8 cellular contexts compared by ENCODE assay signal in genomic region chr1:11478571-11479374, GRCh38. TPM values are rescaled to one million over a fixed set of nuclear protein-coding genes. Genes with fewer than 3 reads are reported as not detected.
DNase-seq lines count a peak whose midpoint lies in the region; ATAC-seq, FAIRE-seq and TF ChIP-seq lines count a peak whose summit lies in the region.

Gene DISP3, plus strand, starts transcription at chr1:11479155. Its CDS starts 21,838 bp downstream, at chr1:11500993.

- no CpG with 5 or more reads among the region's 96 CpGs for WGBS in trophoblast cell (ENCODE audit: extremely low coverage, insufficient coverage, insufficient read length)
- WGBS in tibial nerve, 2 donors, result 0 to 1% methylated on average over 13 to 50 of the region's 96 CpGs

- no peak within 1 kb of the TSS for H3K23ac ChIP-seq in trophoblast cell (ENCODE audit: low read length)

- peak; percentile 64 for DNase-seq in D721Med (ENCODE audit: insufficient read length, low spot score)
- peak; percentile 13 for DNase-seq in LHCN-M2 (ENCODE audit: low read depth)
- peak; percentile 93 to 94 for DNase-seq in SJCRH30
- DNase-seq in activated naive CD4-positive, alpha-beta T cell treated with anti-CD3 and anti-CD28 coated beads for 36 hours, result peak; percentile 85
- DNase-seq in glomerular visceral epithelial cell (ENCODE audit: extremely low spot score), result peak; percentile 56
- DNase-seq in trophoblast cell, result peak in 1 of 2 donors; percentile 43
- no peak for DNase-seq in tibial nerve (ENCODE audit: low spot score in 2 of 2)

- no peaks in the 10 kb centered on the region for H3K36me3 ChIP-seq in SJCRH30
- H3K36me3 ChIP-seq in trophoblast cell (ENCODE audit: control insufficient read depth in 1 of 2, insufficient read depth in 2 of 2, low read length in 2 of 2), result no peaks in the 10 kb centered on the region
- H3K36me3 ChIP-seq in tibial nerve, result no peaks in the 10 kb centered on the region

- peak within 1 kb of the TSS; percentile 88 for H4K8ac ChIP-seq in trophoblast cell (ENCODE audit: low read depth, low read length)

- peaks cover 11% of the 10 kb centered on the region for H3K4me1 Mint-ChIP-seq in activated naive CD4-positive, alpha-beta T cell treated with anti-CD3 and anti-CD28 coated beads for 36 hours (ENCODE audit: low read depth)

- peak within 1 kb of the TSS; percentile 74 for H2BK12ac ChIP-seq in trophoblast cell (ENCODE audit: low read length)

- CTCF ChIA-PET in activated naive CD4-positive, alpha-beta T cell treated with anti-CD3 and anti-CD28 coated beads for 36 hours (lab: Charles Lee), result interaction anchor here (0.8 to 1.3 kb wide), 3 partner anchors 9 to 95 kb away, joined by 3 to 4 read pairs (median 4); no protein-coding TSS in a partner anchor

- peaks cover 2% of the 10 kb centered on the region for H3K79me1 ChIP-seq in trophoblast cell (ENCODE audit: low read length)

- TF ChIP-seq CTCF in D721Med (IDR thresholded peaks at IDR 0.05; ENCODE audit: insufficient read depth, missing control alignments) (peak; percentile 52), tibial nerve (IDR thresholded peaks at IDR 0.05) (peak; percentile 13 to 50 (median 18))

- H2AK5ac ChIP-seq in trophoblast cell (ENCODE audit: low read length), result no peak within 1 kb of the TSS

- 0 out of 2 replicates have a peak, but pooled peaks cover 3% of the 10 kb centered on the region for H3K27me3 ChIP-seq in SJCRH30
- H3K27me3 ChIP-seq in trophoblast cell (ENCODE audit: insufficient read depth, low read length), result peaks cover 9% of the 10 kb centered on the region
- peaks cover 0 to 80% of the 10 kb centered on the region in 2 donors for H3K27me3 ChIP-seq in tibial nerve

- peaks cover 2% of the 10 kb centered on the region for H3K79me2 ChIP-seq in trophoblast cell (ENCODE audit: control insufficient read depth, insufficient read depth, low read length, poor library complexity)

- peak; percentile 75 for ATAC-seq in GM21515 (IDR thresholded peaks at IDR 0.05; ENCODE audit: unreplicated experiment)

- no peaks in the 10 kb centered on the region for H3K36me3 Mint-ChIP-seq in activated naive CD4-positive, alpha-beta T cell treated with anti-CD3 and anti-CD28 coated beads for 36 hours (ENCODE audit: low read depth)

- peak within 1 kb of the TSS; percentile 94 for H3K14ac ChIP-seq in trophoblast cell (ENCODE audit: low read length)

- no peak for FAIRE-seq in D721Med (lab: Jason Lieb, UNC)

- H3K27ac ChIP-seq in SJCRH30 (peak within 1 kb of the TSS; percentile 89), trophoblast cell (ENCODE audit: low read depth, low read length) (no peak within 1 kb of the TSS), tibial nerve (no peak within 1 kb of the TSS)

- H3K4me2 ChIP-seq in trophoblast cell (ENCODE audit: low read length), result peak within 1 kb of the TSS; percentile 78

- no peak for TF ChIP-seq POLR2A in tibial nerve (IDR thresholded peaks at IDR 0.05)

- peak within 1 kb of the TSS; percentile 81 for H3K18ac ChIP-seq in trophoblast cell (ENCODE audit: low read length)

- peaks cover 2% of the 10 kb centered on the region; the same call in 1 of the 2 replicates for H3K4me1 ChIP-seq in SJCRH30
- H3K4me1 ChIP-seq in trophoblast cell (ENCODE audit: control insufficient read depth in 1 of 2, insufficient read depth in 2 of 2, low read length in 2 of 2), result peaks cover 4 to 10% of the 10 kb centered on the region in 2 experiments
- peaks cover 0 to 20% (median 6%) of the 10 kb centered on the region in 4 donors for H3K4me1 ChIP-seq in tibial nerve

- H3K9me3 ChIP-seq in SJCRH30 (replicated peaks), result no peaks in the 10 kb centered on the region
- H3K9me3 ChIP-seq in trophoblast cell (ENCODE audit: insufficient read depth, low read depth, low read length), result peaks cover 1% of the 10 kb centered on the region
- no peaks in the 10 kb centered on the region for H3K9me3 ChIP-seq in tibial nerve

- H3K9me3 Mint-ChIP-seq in activated naive CD4-positive, alpha-beta T cell treated with anti-CD3 and anti-CD28 coated beads for 36 hours, result no peaks in the 10 kb centered on the region

- peak within 1 kb of the TSS; percentile 65 for H4K12ac ChIP-seq in trophoblast cell (ENCODE audit: low read depth, low read length)

- intact Hi-C loops in activated naive CD4-positive, alpha-beta T cell treated with anti-CD3 and anti-CD28 coated beads for 36 hours (cut with micrococcal nuclease), result loop anchor here (2.0 to 5.0 kb wide), 2 partner anchors 141 to 164 kb away; no protein-coding TSS in a partner anchor

- H3K9ac ChIP-seq in trophoblast cell (ENCODE audit: low read length), result peak within 1 kb of the TSS; percentile 90

- no peak for TF ChIP-seq EP300 in tibial nerve (IDR thresholded peaks at IDR 0.05)

- H3K4ac ChIP-seq in trophoblast cell (ENCODE audit: low read depth, low read length), result peak within 1 kb of the TSS; percentile 90

- peak within 1 kb of the TSS; percentile 96 for H2BK5ac ChIP-seq in trophoblast cell (ENCODE audit: low read depth, low read length, poor library complexity)

- peaks cover 25% of the 10 kb centered on the region for H3K27me3 Mint-ChIP-seq in activated naive CD4-positive, alpha-beta T cell treated with anti-CD3 and anti-CD28 coated beads for 36 hours (ENCODE audit: low read depth)

- H3K4me3 Mint-ChIP-seq in activated naive CD4-positive, alpha-beta T cell treated with anti-CD3 and anti-CD28 coated beads for 36 hours, result peak within 1 kb of the TSS; percentile 54

- peak within 1 kb of the TSS; percentile 98 for H4K91ac ChIP-seq in trophoblast cell (ENCODE audit: low read depth, low read length)

- no peak within 1 kb of the TSS for H3K27ac Mint-ChIP-seq in activated naive CD4-positive, alpha-beta T cell treated with anti-CD3 and anti-CD28 coated beads for 36 hours

- H2AFZ ChIP-seq in trophoblast cell (ENCODE audit: insufficient read depth, low read length, poor library complexity), result peak within 1 kb of the TSS; percentile 98

- H2BK120ac ChIP-seq in trophoblast cell (ENCODE audit: insufficient read depth, low read length, poor library complexity), result peak within 1 kb of the TSS; percentile 95

- peak within 1 kb of the TSS; percentile 65 for H3K4me3 ChIP-seq in SJCRH30
- peak within 1 kb of the TSS; percentile 73 for H3K4me3 ChIP-seq in trophoblast cell (ENCODE audit: low read depth, low read length)
- peak within 1 kb of the TSS; percentile 1 to 47 (median 30) for H3K4me3 ChIP-seq in tibial nerve

RNA-seq across cellular contexts. Expression of gene DISP3, which starts in this region (rescaled TPM):
- total RNA-seq in LHCN-M2 (2014; rRNA removed), result not detected in 2 replicates
- not detected for polyA plus RNA-seq in LHCN-M2 (2012)
- total RNA-seq in SJCRH30 (2014; rRNA removed; shearing (Covaris generic)), result 1.9 and 2.1 TPM in 2 replicates
- total RNA-seq in activated naive CD4-positive, alpha-beta T cell treated with anti-CD3 and anti-CD28 coated beads for 36 hours, result under 1 TPM; 0.07 to 0.17 TPM
- polyA plus RNA-seq in trophoblast cell (2013), result 0.33 and 0.49 TPM in 2 replicates
- under 1 TPM in 1 of 4 donors, not detected in 3; 0.59 TPM for total RNA-seq in tibial nerve

Comparison
In these comparisons a context has a peak if more than half of its experiments do, and no peak if none do; other contexts are left out.
1. Peak in DNase-seq in LHCN-M2; RNA of the gene not detected or under 1 TPM.
2. Peak in DNase-seq in activated naive CD4-positive, alpha-beta T cell treated with anti-CD3 and anti-CD28 coated beads for 36 hours; RNA of the gene not detected or under 1 TPM.
3. DNase-seq: peak in D721Med (single experiment), SJCRH30 (2 of 2) and glomerular visceral epithelial cell (single experiment); none in tibial nerve (0 of 2).
4. Peak in every context shown above with its lines, with median percentiles within 50 percentile points of each other: H3K4me3 ChIP-seq.